ENCODE assay signal across 8 cellular contexts in genomic region chr10:5775705-5776104, GRCh38. TPM values are rescaled to one million over a fixed set of nuclear protein-coding genes. Genes with fewer than 3 reads are reported as not detected.
DNase-seq lines count a peak whose midpoint lies in the region; ATAC-seq and TF ChIP-seq lines count a peak whose summit lies in the region.

No MANE protein-coding gene starts in this region.

- peaks cover 52% of the 10 kb centered on the region for H3K4me1 Mint-ChIP-seq in activated T-cell treated with anti-CD3 and anti-CD28 coated beads, Interleukin-2, amount 50 U/mL, for 72 hours (ENCODE audit: low read depth)
- peaks cover 50 to 74% of the 10 kb centered on the region in 2 donors for H3K4me1 Mint-ChIP-seq in immature natural killer cell

- H3K27me3 Mint-ChIP-seq in activated T-cell treated with anti-CD3 and anti-CD28 coated beads, Interleukin-2, amount 50 U/mL, for 72 hours (ENCODE audit: low read depth), result no peaks in the 10 kb centered on the region
- H3K27me3 Mint-ChIP-seq in immature natural killer cell (ENCODE audit: low read depth in 3 of 3), result peaks cover 0 to 1% (median 0%) of the 10 kb centered on the region in 3 donors

- H3K9me3 Mint-ChIP-seq in activated T-cell treated with anti-CD3 and anti-CD28 coated beads, Interleukin-2, amount 50 U/mL, for 72 hours, result no peaks in the 10 kb centered on the region
- no peaks in the 10 kb centered on the region for H3K9me3 Mint-ChIP-seq in immature natural killer cell

- TF ChIP-seq CTCF in HL-60 (IDR thresholded peaks at IDR 0.05; ENCODE audit: insufficient read depth, low read length), result no peak

- H3K27ac Mint-ChIP-seq in activated T-cell treated with anti-CD3 and anti-CD28 coated beads, Interleukin-2, amount 50 U/mL, for 72 hours, result peak overlapping the region; percentile 83
- peak overlapping the region; percentile 1 to 76 (median 62) for H3K27ac Mint-ChIP-seq in immature natural killer cell

- CTCF ChIA-PET in HEK293T (lab: Yijun Ruan, JAX), result no interaction called here

- peak overlapping the region; percentile 69 for H3K27ac ChIP-seq in HL-60 (replicated peaks)

- peak; percentile 98 to 100 for ATAC-seq in activated T-cell treated with anti-CD3 and anti-CD28 coated beads, Interleukin-2, amount 50 U/mL, for 72 hours (replicated peaks in 1 of 2)
- ATAC-seq in HG03342 (IDR thresholded peaks at IDR 0.05; ENCODE audit: unreplicated experiment), result no peak
- ATAC-seq in HG02678 (IDR thresholded peaks at IDR 0.05; ENCODE audit: unreplicated experiment), result no peak

- POLR2A ChIA-PET in HEK293T (lab: Yijun Ruan, JAX), result interaction anchor here (1.2 kb wide), 1 partner anchor 38 kb away, joined by 3 read pairs; the partner anchor contains the start of gene GDI2

- no peaks in the 10 kb centered on the region for H3K27me3 ChIP-seq in HL-60 (ENCODE audit: insufficient read depth, poor library complexity, severe bottlenecking)

- peaks cover 6 to 40% of the 10 kb centered on the region in 2 donors for H3K36me3 Mint-ChIP-seq in activated T-cell treated with anti-CD3 and anti-CD28 coated beads, Interleukin-2, amount 50 U/mL, for 72 hours (ENCODE audit: insufficient read depth in 2 of 2)
- H3K36me3 Mint-ChIP-seq in immature natural killer cell, result peaks cover 11 to 33% (median 12%) of the 10 kb centered on the region in 3 donors

- DNase-seq in HL-60 (ENCODE audit: low read depth in 1 of 2, low spot score in 1 of 2), result peak; percentile 38 to 81
- DNase-seq in activated T-cell treated with anti-CD3 and anti-CD28 coated beads, Interleukin-2, amount 50 U/mL, for 72 hours, result peak; percentile 81
- peak; percentile 13 to 46 (median 25) for DNase-seq in immature natural killer cell
- DNase-seq in stimulated activated CD8-positive, alpha-beta memory T cell treated with anti-CD3 and anti-CD28 coated beads, Interleukin-12 subunit alpha, Interleukin-12 subunit beta, amount 100 ng/mL, for 1 hour (ENCODE audit: low read depth), result peak; percentile 60
- DNase-seq in HEK293T (ENCODE audit: extremely low spot score), result no peak
- DNase-seq in UCSD-AML1 (lab: John Stamatoyannopoulos, UW; ENCODE audit: unreplicated experiment), result no peak

- H3K4me3 ChIP-seq in HL-60 (replicated peaks; ENCODE audit: insufficient read depth, low read length), result no peak overlapping the region

- peak overlapping the region; percentile 50 to 67 for H3K4me3 Mint-ChIP-seq in activated T-cell treated with anti-CD3 and anti-CD28 coated beads, Interleukin-2, amount 50 U/mL, for 72 hours
- peak overlapping the region in 1 of 5 donors; percentile 15 for H3K4me3 Mint-ChIP-seq in immature natural killer cell

TF ChIP-seq in HEK293T, 16 proteins besides CTCF, POLR2A, EP300 and RAD21:
- TF ChIP-seq TARDBP (IDR thresholded peaks at IDR 0.05) (no peak), BHLHE40 (IDR thresholded peaks at IDR 0.05; ENCODE audit: borderline replicate concordance) (no peak), FOXK2 (IDR thresholded peaks at IDR 0.05) (no peak), NFRKB (IDR thresholded peaks at IDR 0.05) (no peak), CTBP1 (IDR thresholded peaks at IDR 0.05; ENCODE audit: borderline replicate concordance) (no peak)
- TF ChIP-seq, protein P1, sequence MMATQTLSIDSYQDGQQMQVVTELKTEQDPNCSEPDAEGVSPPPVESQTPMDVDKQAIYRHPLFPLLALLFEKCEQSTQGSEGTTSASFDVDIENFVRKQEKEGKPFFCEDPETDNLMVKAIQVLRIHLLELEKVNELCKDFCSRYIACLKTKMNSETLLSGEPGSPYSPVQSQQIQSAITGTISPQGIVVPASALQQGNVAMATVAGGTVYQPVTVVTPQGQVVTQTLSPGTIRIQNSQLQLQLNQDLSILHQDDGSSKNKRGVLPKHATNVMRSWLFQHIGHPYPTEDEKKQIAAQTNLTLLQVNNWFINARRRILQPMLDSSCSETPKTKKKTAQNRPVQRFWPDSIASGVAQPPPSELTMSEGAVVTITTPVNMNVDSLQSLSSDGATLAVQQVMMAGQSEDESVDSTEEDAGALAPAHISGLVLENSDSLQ (IDR thresholded peaks at IDR 0.05), result no peak

RNA-seq across cellular contexts. Expression of gene GDI2, which starts 37.5 kb away (rescaled TPM):
- total RNA-seq in activated T-cell treated with anti-CD3 and anti-CD28 coated beads, Interleukin-2, amount 50 U/mL, for 72 hours, result 100 to 1,000 TPM; 275 to 309 TPM
- 100 to 1,000 TPM; 181 to 290 (median 199) TPM for polyA plus RNA-seq in immature natural killer cell

Comparison
In these comparisons a context has a peak if more than half of its experiments do, and no peak if none do; other contexts are left out.
1. DNase-seq: peak in HL-60 (2 of 2), activated T-cell treated with anti-CD3 and anti-CD28 coated beads, Interleukin-2, amount 50 U/mL, for 72 hours (2 of 2), immature natural killer cell (3 of 3) and stimulated activated CD8-positive, alpha-beta memory T cell treated with anti-CD3 and anti-CD28 coated beads, Interleukin-12 subunit alpha, Interleukin-12 subunit beta, amount 100 ng/mL, for 1 hour (single experiment); none in HEK293T (single experiment) and UCSD-AML1 (single experiment).
2. ATAC-seq: peak in activated T-cell treated with anti-CD3 and anti-CD28 coated beads, Interleukin-2, amount 50 U/mL, for 72 hours (2 of 2); none in HG03342 (single experiment) and HG02678 (single experiment).